In the genomic region with DNA sequence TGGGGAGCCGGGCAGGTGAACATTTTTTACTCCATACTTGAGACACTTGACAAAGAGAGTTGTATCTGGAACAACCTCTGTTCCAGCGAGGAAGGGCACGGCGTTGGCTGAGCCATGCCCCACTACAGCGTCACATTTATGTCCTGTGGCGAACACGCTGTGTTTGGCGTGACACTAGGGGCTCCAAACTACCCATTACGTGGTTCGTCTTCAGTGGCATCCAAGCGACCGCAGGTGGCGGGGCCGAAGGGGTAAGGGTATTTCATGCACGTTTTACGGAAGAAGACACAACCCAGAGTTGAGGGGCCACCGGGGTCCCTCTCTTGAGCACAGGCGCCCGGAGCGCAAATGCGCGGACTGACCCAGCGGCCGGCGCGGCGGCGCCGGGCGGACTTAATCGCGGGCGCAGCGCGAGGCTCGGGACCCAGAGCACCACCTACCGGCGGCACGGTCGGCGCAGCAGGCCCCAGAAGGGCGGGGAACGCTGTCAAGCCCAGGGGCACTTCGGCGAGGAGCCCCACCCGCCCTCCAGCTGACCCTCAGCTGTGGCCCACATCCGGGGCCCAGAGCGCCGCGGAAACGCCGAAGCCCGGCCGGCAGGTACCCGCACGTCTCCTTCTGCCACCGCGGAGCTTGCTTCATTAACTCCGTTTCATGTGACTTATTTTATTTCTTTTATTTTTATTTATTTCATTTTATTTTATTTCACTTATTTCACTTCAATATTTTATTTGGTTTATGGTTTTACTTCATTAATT, we compare ENCODE assay signal across 8 cellular contexts. TPM values are rescaled to one million over a fixed set of nuclear protein-coding genes. Genes with fewer than 3 reads are reported as not detected.
DNase-seq lines count a peak whose midpoint lies in the region; ATAC-seq and TF ChIP-seq lines count a peak whose summit lies in the region.

No MANE protein-coding gene starts in this region.

- no peaks in the 10 kb centered on the region for H3K36me3 Mint-ChIP-seq in T-cell

- H2AFZ ChIP-seq in hepatocyte = peak overlapping the region; percentile 71

- WGBS in hepatocyte (ENCODE audit: low lambda C conversion rate, missing lambda C conversion rate) = 3% methylated on average over 52 of the region's 59 CpGs

- peaks cover 3 to 10% (median 8%) of the 10 kb centered on the region in 3 donors for H3K4me1 Mint-ChIP-seq in T-cell

- H3K4me3 ChIP-seq in ascending aorta (peak overlapping the region; percentile 58 to 63), hepatocyte (peak overlapping the region; percentile 44), retinal pigment epithelial cell (ENCODE audit: low read length) (peak overlapping the region; percentile 74)

- no peaks in the 10 kb centered on the region for H3K9me2 ChIP-seq in hepatocyte (replicated peaks; ENCODE audit: insufficient read depth)

- H3K4me1 ChIP-seq in ascending aorta (no peaks in the 10 kb centered on the region), hepatocyte (ENCODE audit: insufficient read depth) (no peaks in the 10 kb centered on the region)

- POLR2A ChIA-PET in T-cell (lab: Charles Lee) = interaction anchor here in 1 of 2 donors (0.6 kb wide), 1 partner anchor 154 kb away, joined by 3 read pairs; no protein-coding TSS in a partner anchor

- peak; percentile 85 for DNase-seq in NAMALWA (ENCODE audit: low spot score)
- peak in 33 of 34 experiments; percentile 13 to 59 (median 40) for DNase-seq in T-cell
- peak in 1 of 2 donors; percentile 75 for DNase-seq in ascending aorta (ENCODE audit: low spot score in 2 of 2)
- DNase-seq in hepatocyte (ENCODE audit: low spot score) = peak; percentile 94
- peak; percentile 29 for DNase-seq in retinal pigment epithelial cell (ENCODE audit: low read depth)
- DNase-seq in amniotic stem cell (lab: John Stamatoyannopoulos, UW) = no peak

- H3K36me3 ChIP-seq in ascending aorta (no peaks in the 10 kb centered on the region), hepatocyte (replicated peaks; ENCODE audit: insufficient read depth, low read depth) (no peaks in the 10 kb centered on the region)

- H3K27me3 ChIP-seq in ascending aorta (no peaks in the 10 kb centered on the region), hepatocyte (no peaks in the 10 kb centered on the region)

- CTCF ChIA-PET in T-cell (lab: Charles Lee) = interaction anchor here (0.5 to 0.7 kb wide), 3 partner anchors 135 to 586 kb away, joined by 3 to 5 read pairs (median 5); no protein-coding TSS in a partner anchor

- peak; percentile 86 for ATAC-seq in HG02571 (IDR thresholded peaks at IDR 0.05; ENCODE audit: unreplicated experiment)
- peak; percentile 86 to 91 (median 88) for ATAC-seq in T-cell (replicated peaks in 1 of 4)

- H3K27ac Mint-ChIP-seq in T-cell = peak overlapping the region in 1 of 2 donors; percentile 27

- peaks cover 3 to 5% of the 10 kb centered on the region in 2 donors for H3K27me3 Mint-ChIP-seq in T-cell

- intact Hi-C loops in ascending aorta (cut with DNase I) = no loop called here

- H3K27ac ChIP-seq in ascending aorta (no peak overlapping the region), hepatocyte (peak overlapping the region; percentile 93)

- H3K9me3 Mint-ChIP-seq in T-cell = no peaks in the 10 kb centered on the region

- peak; percentile 85 for TF ChIP-seq CTCF in GM12873 (IDR thresholded peaks at IDR 0.05; ENCODE audit: insufficient read depth, low read depth, low read length, missing control alignments)
- TF ChIP-seq CTCF in ascending aorta (IDR thresholded peaks at IDR 0.05) = peak; percentile 50 to 90 (median 83)
- peak; percentile 83 for TF ChIP-seq CTCF in hepatocyte (IDR thresholded peaks at IDR 0.05; ENCODE audit: poor library complexity)
- TF ChIP-seq CTCF in retinal pigment epithelial cell (conservative IDR thresholded peaks at IDR 0.05; ENCODE audit: low read depth, low read length) = peak; percentile 76

- H3K4me2 ChIP-seq in hepatocyte = peak overlapping the region; percentile 89

- H3K79me2 ChIP-seq in hepatocyte = no peaks in the 10 kb centered on the region

- H3K9me3 ChIP-seq in ascending aorta = no peaks in the 10 kb centered on the region
- H3K9me3 ChIP-seq in hepatocyte (ENCODE audit: low read depth) = no peaks in the 10 kb centered on the region

- H4K20me1 ChIP-seq in hepatocyte (ENCODE audit: insufficient read depth, poor library complexity, severe bottlenecking) = no peaks in the 10 kb centered on the region

- peak overlapping the region; percentile 83 to 89 (median 87) for H3K4me3 Mint-ChIP-seq in T-cell

RNA-seq across cellular contexts. Expression of gene TRIM71, which starts 36.4 kb away (rescaled TPM):
- total RNA-seq in T-cell (under 1 TPM in 4 of 5 donors, not detected in 1; 0.05 to 0.32 (median 0.29) TPM), ascending aorta (not detected), hepatocyte (11.5 and 14.5 TPM in 2 replicates)
- polyA plus RNA-seq in hepatocyte = 1.9 and 2.5 TPM in 2 replicates
